30 cellular contexts compared by ENCODE assay signal in the genomic region with DNA sequence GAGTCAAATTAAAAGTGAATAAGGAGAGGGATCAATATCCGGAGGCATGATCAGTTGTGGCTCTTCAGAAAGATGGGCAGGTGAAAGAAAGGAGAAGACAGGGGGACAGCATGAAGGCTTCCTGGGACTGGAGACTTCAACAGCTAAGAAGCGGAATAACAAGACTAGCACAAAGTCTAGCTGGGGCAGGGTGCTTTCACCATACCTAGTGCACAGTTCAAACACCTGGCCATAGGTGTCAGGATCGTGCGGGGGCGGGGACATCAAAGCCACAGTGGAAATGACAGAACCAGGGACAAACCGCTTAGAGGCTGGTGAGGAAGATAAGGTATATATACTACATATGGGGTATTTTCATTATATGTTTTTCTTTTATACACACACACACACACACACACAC.
"Had no signal": no experiment of that assay in that cellular context is flagged by ENCODE, and none has a peak within 500 bp of the region (broad histone marks: within the 10 kb centered on the region; RNA-seq: fewer than 3 reads in every experiment).

No MANE protein-coding gene starts in this region.

- H3K9me3 ChIP-seq: adrenal gland, body of pancreas, breast epithelium had no signal

- H3K27ac Mint-ChIP-seq: activated CD4-positive, alpha-beta T cell treated with anti-CD3 and anti-CD28 coated beads, Interleukin-2, amount 10 ng/mL, durations not matched to agents 24 days and 14 days; activated naive CD4-positive, alpha-beta T cell treated with anti-CD3 and anti-CD28 coated beads for 36 hours; activated T-helper 1 cell treated with anti-CD3 and anti-CD28 coated beads, Interleukin-12 subunit alpha, Interleukin-12 subunit beta, Interleukin-2, Interleukin-4 antibody, amounts not matched to agents 30 ng/mL and 10 ng/mL and 1 ng/mL, durations not matched to agents 14 hours and 24 hours and 36 hours; T-helper 1 cell treated with Interleukin-12 subunit alpha and Interleukin-12 subunit beta and Interleukin-4 antibody, amounts not matched to agents 30 μg/mL and 1 μg/mL, for 36 hours; T-helper 2 cell treated with Interferon-gamma antibody and Interleukin-4, amounts not matched to agents 5 μg/mL and 100 μg/mL, for 36 hours had no signal

- H3K9me3 Mint-ChIP-seq: activated CD4-positive, alpha-beta T cell treated with anti-CD3 and anti-CD28 coated beads, Interleukin-2, amount 10 ng/mL, durations not matched to agents 24 days and 14 days; activated naive CD4-positive, alpha-beta T cell treated with anti-CD3 and anti-CD28 coated beads for 36 hours; activated naive CD4-positive, alpha-beta T cell treated with anti-CD3 and anti-CD28 coated beads, Interleukin-2, amount 50 U/mL, for 72 hours; activated T-cell treated with anti-CD3 and anti-CD28 coated beads, Interleukin-2, amount 50 U/mL, for 4 hours; activated T-helper 1 cell treated with anti-CD3 and anti-CD28 coated beads, Interleukin-12 subunit alpha, Interleukin-12 subunit beta, Interleukin-2, Interleukin-4 antibody, amounts not matched to agents 30 ng/mL and 10 ng/mL and 1 ng/mL, durations not matched to agents 14 hours and 24 hours and 36 hours; T-helper 1 cell treated with Interleukin-12 subunit alpha and Interleukin-12 subunit beta and Interleukin-4 antibody, amounts not matched to agents 30 μg/mL and 1 μg/mL, for 36 hours; T-helper 2 cell treated with Interferon-gamma antibody and Interleukin-4, amounts not matched to agents 5 μg/mL and 100 μg/mL, for 36 hours had no signal

- H3K4me1 ChIP-seq: adrenal gland, breast epithelium had no signal

- H3K36me3 ChIP-seq: adrenal gland, breast epithelium had no signal

- H3K36me3 Mint-ChIP-seq: activated naive CD4-positive, alpha-beta T cell treated with anti-CD3 and anti-CD28 coated beads, Interleukin-2, amount 50 U/mL, for 72 hours had no signal

- H3K27me3 ChIP-seq: adrenal gland, body of pancreas, breast epithelium had no signal

- H3K27ac ChIP-seq: adrenal gland, breast epithelium, RWPE1 had no signal

- DNase-seq: activated CD4-positive, alpha-beta T cell treated with anti-CD3 and anti-CD28 coated beads, Interleukin-2, amount 10 ng/mL, durations not matched to agents 24 days and 14 days; activated CD4-positive, alpha-beta T cell treated with anti-CD3 and anti-CD28 coated beads, Interleukin-2, amount 50 U/mL, for 4 hours; activated CD8-positive, alpha-beta memory T cell treated with anti-CD3 and anti-CD28 coated beads, Interleukin-2, amount 50 U/mL, for 4 hours; activated gamma-delta T cell treated with Interleukin-2 at 50 U/mL for 16 hours; activated naive CD4-positive, alpha-beta T cell treated with anti-CD3 and anti-CD28 coated beads for 36 hours; activated T-cell treated with anti-CD3 and anti-CD28 coated beads for 4 hours; activated T-cell treated with anti-CD3 and anti-CD28 coated beads, Interleukin-2, amount 50 U/mL, for 4 hours; adrenal gland; KG1; MM.1S; MV-4-11; NCI-H1092; NCI-H1436 treated with DMSO at 0.1 percent for 48 hours; NCI-H1694 treated with DMSO at 0.1 percent for 48 hours; NCI-H2029; NCI-H345; NCI-H524 treated with DMSO at 0.1 percent for 48 hours; NCI-H748 treated with DMSO at 0.1 percent for 48 hours; NK-92 treated with Interleukin-12 subunit alpha and Interleukin-12 subunit beta, amount 100 ng/mL, for 24 hours; PC-3; SIG-M5 had no signal

- ATAC-seq: activated naive CD4-positive, alpha-beta T cell treated with anti-CD3 and anti-CD28 coated beads, Interleukin-2, amount 50 U/mL, for 72 hours; activated T-cell treated with anti-CD3 and anti-CD28 coated beads, Interleukin-2, amount 50 U/mL, for 4 hours; PC-3; Right ventricle myocardium inferior; SK-N-SH treated with all-trans-retinoic acid at 6 μM for 48 hours had no signal

- H3K27me3 Mint-ChIP-seq: activated CD4-positive, alpha-beta T cell treated with anti-CD3 and anti-CD28 coated beads, Interleukin-2, amount 10 ng/mL, durations not matched to agents 24 days and 14 days had no signal

- H3K4me3 ChIP-seq: adrenal gland, body of pancreas, breast epithelium had no signal

- H3K4me3 Mint-ChIP-seq: activated CD4-positive, alpha-beta T cell treated with anti-CD3 and anti-CD28 coated beads, Interleukin-2, amount 10 ng/mL, durations not matched to agents 24 days and 14 days; activated naive CD4-positive, alpha-beta T cell treated with anti-CD3 and anti-CD28 coated beads for 36 hours; activated T-cell treated with anti-CD3 and anti-CD28 coated beads, Interleukin-2, amount 50 U/mL, for 4 hours; activated T-helper 1 cell treated with anti-CD3 and anti-CD28 coated beads, Interleukin-12 subunit alpha, Interleukin-12 subunit beta, Interleukin-2, Interleukin-4 antibody, amounts not matched to agents 30 ng/mL and 10 ng/mL and 1 ng/mL, durations not matched to agents 14 hours and 24 hours and 36 hours; T-helper 1 cell treated with Interleukin-12 subunit alpha and Interleukin-12 subunit beta and Interleukin-4 antibody, amounts not matched to agents 30 μg/mL and 1 μg/mL, for 36 hours; T-helper 2 cell treated with Interferon-gamma antibody and Interleukin-4, amounts not matched to agents 5 μg/mL and 100 μg/mL, for 36 hours had no signal
